In the genomic region with DNA sequence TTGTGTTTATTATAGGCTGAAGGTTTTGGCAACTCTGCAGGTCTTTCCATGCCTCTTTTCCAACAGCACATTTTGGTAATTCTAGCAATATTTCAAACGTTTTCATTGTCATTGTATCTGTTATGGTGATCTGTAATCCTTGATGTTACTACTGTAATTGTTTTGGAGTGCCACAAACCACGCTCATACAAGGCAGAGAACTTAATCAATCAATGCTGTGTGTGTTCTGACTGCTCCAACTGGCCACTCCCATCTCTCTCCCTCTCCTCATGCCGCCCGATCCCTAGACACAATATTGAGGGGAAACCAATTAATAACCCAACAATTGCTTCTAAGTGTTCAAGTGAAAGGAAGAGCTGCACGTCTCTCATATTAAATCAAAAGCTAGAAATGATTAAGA, we compare ENCODE assay signal across 2 cellular contexts.
A peak's percentile ranks its signal among the peaks of the same experiment; 100 is the strongest.
TF ChIP-seq lines count a peak whose summit lies in the region.

No MANE protein-coding gene starts in this region.

TF ChIP-seq in K562, 482 proteins besides CTCF, POLR2A, EP300 and RAD21:
- TF ChIP-seq, protein P1, sequence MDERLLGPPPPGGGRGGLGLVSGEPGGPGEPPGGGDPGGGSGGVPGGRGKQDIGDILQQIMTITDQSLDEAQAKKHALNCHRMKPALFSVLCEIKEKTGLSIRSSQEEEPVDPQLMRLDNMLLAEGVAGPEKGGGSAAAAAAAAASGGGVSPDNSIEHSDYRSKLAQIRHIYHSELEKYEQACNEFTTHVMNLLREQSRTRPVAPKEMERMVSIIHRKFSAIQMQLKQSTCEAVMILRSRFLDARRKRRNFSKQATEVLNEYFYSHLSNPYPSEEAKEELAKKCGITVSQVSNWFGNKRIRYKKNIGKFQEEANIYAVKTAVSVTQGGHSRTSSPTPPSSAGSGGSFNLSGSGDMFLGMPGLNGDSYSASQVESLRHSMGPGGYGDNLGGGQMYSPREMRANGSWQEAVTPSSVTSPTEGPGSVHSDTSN (CRISPR knock-in tag; IDR thresholded peaks at IDR 0.05; ENCODE audit: low read depth), result no peak
- TF ChIP-seq, protein P1 (tag; conservative IDR thresholded peaks at IDR 0.05; ENCODE audit: low read depth), result peak; percentile 63
- TF ChIP-seq, protein P2, sequence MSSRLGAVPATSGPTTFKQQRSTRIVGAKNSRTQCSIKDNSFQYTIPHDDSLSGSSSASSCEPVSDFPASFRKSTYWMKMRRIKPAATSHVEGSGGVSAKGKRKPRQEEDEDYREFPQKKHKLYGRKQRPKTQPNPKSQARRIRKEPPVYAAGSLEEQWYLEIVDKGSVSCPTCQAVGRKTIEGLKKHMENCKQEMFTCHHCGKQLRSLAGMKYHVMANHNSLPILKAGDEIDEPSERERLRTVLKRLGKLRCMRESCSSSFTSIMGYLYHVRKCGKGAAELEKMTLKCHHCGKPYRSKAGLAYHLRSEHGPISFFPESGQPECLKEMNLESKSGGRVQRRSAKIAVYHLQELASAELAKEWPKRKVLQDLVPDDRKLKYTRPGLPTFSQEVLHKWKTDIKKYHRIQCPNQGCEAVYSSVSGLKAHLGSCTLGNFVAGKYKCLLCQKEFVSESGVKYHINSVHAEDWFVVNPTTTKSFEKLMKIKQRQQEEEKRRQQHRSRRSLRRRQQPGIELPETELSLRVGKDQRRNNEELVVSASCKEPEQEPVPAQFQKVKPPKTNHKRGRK (tag; IDR thresholded peaks at IDR 0.05), result no peak
- TF ChIP-seq, protein P3, sequence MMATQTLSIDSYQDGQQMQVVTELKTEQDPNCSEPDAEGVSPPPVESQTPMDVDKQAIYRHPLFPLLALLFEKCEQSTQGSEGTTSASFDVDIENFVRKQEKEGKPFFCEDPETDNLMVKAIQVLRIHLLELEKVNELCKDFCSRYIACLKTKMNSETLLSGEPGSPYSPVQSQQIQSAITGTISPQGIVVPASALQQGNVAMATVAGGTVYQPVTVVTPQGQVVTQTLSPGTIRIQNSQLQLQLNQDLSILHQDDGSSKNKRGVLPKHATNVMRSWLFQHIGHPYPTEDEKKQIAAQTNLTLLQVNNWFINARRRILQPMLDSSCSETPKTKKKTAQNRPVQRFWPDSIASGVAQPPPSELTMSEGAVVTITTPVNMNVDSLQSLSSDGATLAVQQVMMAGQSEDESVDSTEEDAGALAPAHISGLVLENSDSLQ (IDR thresholded peaks at IDR 0.05), result peak; percentile 45; the same call in 1 of the 2 replicates
- no peak for TF ChIP-seq EWSR1 (IDR thresholded peaks at IDR 0.05; ENCODE audit: borderline replicate concordance, low read depth, partially characterized antibody)
- TF ChIP-seq, protein P4, sequence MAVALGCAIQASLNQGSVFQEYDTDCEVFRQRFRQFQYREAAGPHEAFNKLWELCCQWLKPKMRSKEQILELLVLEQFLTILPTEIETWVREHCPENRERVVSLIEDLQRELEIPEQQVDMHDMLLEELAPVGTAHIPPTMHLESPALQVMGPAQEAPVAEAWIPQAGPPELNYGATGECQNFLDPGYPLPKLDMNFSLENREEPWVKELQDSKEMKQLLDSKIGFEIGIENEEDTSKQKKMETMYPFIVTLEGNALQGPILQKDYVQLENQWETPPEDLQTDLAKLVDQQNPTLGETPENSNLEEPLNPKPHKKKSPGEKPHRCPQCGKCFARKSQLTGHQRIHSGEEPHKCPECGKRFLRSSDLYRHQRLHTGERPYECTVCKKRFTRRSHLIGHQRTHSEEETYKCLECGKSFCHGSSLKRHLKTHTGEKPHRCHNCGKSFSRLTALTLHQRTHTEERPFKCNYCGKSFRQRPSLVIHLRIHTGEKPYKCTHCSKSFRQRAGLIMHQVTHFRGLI (CRISPR knock-in tag; IDR thresholded peaks at IDR 0.05), result no peak
- peak; percentile 57 for TF ChIP-seq MEIS2 (IDR thresholded peaks at IDR 0.05; ENCODE audit: partially characterized antibody)
- no peak for TF ChIP-seq FUS (optimal IDR thresholded peaks at IDR 0.05; ENCODE audit: low read depth, low read length)
- no peak for TF ChIP-seq ZZZ3 (IDR thresholded peaks at IDR 0.05)

TF ChIP-seq in SK-N-SH, 30 proteins besides CTCF, POLR2A, EP300 and RAD21:
- TF ChIP-seq NFIC (IDR thresholded peaks at IDR 0.05; ENCODE audit: borderline replicate concordance), result no peak
- TF ChIP-seq EZH2phosphoT487 (IDR thresholded peaks at IDR 0.05; ENCODE audit: borderline replicate concordance, low read depth), result no peak
- TF ChIP-seq JUND (IDR thresholded peaks at IDR 0.05), result no peak
- TF ChIP-seq, protein P5, sequence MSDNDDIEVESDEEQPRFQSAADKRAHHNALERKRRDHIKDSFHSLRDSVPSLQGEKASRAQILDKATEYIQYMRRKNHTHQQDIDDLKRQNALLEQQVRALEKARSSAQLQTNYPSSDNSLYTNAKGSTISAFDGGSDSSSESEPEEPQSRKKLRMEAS (IDR thresholded peaks at IDR 0.05; ENCODE audit: low read depth), result no peak
- TF ChIP-seq, protein P6, sequence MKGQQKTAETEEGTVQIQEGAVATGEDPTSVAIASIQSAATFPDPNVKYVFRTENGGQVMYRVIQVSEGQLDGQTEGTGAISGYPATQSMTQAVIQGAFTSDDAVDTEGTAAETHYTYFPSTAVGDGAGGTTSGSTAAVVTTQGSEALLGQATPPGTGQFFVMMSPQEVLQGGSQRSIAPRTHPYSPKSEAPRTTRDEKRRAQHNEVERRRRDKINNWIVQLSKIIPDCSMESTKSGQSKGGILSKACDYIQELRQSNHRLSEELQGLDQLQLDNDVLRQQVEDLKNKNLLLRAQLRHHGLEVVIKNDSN (IDR thresholded peaks at IDR 0.05; ENCODE audit: borderline replicate concordance, low read depth), result no peak
- no peak for TF ChIP-seq GABPA (IDR thresholded peaks at IDR 0.05; ENCODE audit: low read depth)
- TF ChIP-seq, protein P7, sequence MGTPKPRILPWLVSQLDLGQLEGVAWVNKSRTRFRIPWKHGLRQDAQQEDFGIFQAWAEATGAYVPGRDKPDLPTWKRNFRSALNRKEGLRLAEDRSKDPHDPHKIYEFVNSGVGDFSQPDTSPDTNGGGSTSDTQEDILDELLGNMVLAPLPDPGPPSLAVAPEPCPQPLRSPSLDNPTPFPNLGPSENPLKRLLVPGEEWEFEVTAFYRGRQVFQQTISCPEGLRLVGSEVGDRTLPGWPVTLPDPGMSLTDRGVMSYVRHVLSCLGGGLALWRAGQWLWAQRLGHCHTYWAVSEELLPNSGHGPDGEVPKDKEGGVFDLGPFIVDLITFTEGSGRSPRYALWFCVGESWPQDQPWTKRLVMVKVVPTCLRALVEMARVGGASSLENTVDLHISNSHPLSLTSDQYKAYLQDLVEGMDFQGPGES (IDR thresholded peaks at IDR 0.05; ENCODE audit: low read depth, low read length), result no peak
- TF ChIP-seq CHD2 (IDR thresholded peaks at IDR 0.05; ENCODE audit: low read length, partially characterized antibody), result no peak
- TF ChIP-seq YY1 (IDR thresholded peaks at IDR 0.05; ENCODE audit: low read depth), result no peak
- no peak for TF ChIP-seq TEAD4 (IDR thresholded peaks at IDR 0.05; ENCODE audit: borderline replicate concordance, insufficient read depth)
- no peak for TF ChIP-seq GATA2 (CRISPR knock-in tag; IDR thresholded peaks at IDR 0.05)
